In the genomic region with DNA sequence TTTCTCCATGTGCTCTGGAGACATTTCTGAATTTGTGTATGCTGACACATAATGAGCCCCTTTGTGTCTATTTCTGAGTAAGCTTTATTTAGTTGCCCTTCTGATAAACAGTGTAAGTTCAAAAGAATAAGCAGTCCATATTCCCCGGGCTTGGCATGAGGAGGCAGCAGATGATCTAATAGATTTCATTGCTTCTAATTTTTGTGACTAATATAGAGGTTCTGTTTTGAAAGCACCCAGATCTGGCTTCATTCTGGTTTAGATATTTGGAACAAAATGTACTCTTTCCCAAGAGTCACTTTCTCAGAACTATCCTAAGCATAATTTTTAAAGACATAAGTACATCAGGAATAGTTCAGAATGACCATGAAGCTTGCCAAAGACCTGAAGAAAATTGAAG, we compare ENCODE assay signal across 10 cellular contexts.
DNase-seq lines count a peak whose midpoint lies in the region; ATAC-seq and TF ChIP-seq lines count a peak whose summit lies in the region.
"Had no signal": no experiment of that assay in that cellular context is flagged by ENCODE, and none has a peak within 500 bp of the region (broad histone marks: within the 10 kb centered on the region; RNA-seq: fewer than 3 reads in every experiment).

No MANE protein-coding gene starts in this region.

- H3K27ac ChIP-seq in cingulate gyrus (ENCODE audit: low read depth, low read length): peak overlapping the region; percentile 11
- peak overlapping the region in 3 of 4 donors; percentile 48 to 61 (median 54) for H3K27ac ChIP-seq in transverse colon

- ATAC-seq in mucosa of descending colon (peak; percentile 18), GM18870 (IDR thresholded peaks at IDR 0.05; ENCODE audit: unreplicated experiment) (no peak)

- no peaks in the 10 kb centered on the region for H3K27me3 Mint-ChIP-seq in progenitor cell of endocrine pancreas

- no peaks in the 10 kb centered on the region for H3K36me3 ChIP-seq in MG63
- no peaks in the 10 kb centered on the region for H3K36me3 ChIP-seq in mucosa of descending colon (ENCODE audit: low read depth)
- H3K36me3 ChIP-seq in transverse colon: no peaks in the 10 kb centered on the region

- no peak overlapping the region for H3K4me3 ChIP-seq in MG63
- H3K4me3 ChIP-seq in mucosa of descending colon: no peak overlapping the region
- no peak overlapping the region for H3K4me3 ChIP-seq in transverse colon

- H3K4me1 ChIP-seq in mucosa of descending colon (ENCODE audit: low read depth) (no peaks in the 10 kb centered on the region), transverse colon (peaks cover 0 to 7% (median 5%) of the 10 kb centered on the region in 4 donors)

- DNase-seq in MG63 (peak; percentile 5), mucosa of descending colon (no peak), transverse colon (no peak), progenitor cell of endocrine pancreas (ENCODE audit: low spot score, unreplicated experiment) (no peak)
- no peak for DNase-seq in activated effector memory CD4-positive, alpha-beta T cell treated with Interleukin-2 at 50 U/mL for 16 hours
- DNase-seq: NCI-H1105; NCI-H510A treated with DMSO at 0.1 percent for 48 hours; stimulated activated naive B cell treated with anti-CD40 and anti-IgM and Interleukin-4, amounts not matched to agents 10 μg/mL and 1 μg/mL and 100 μg/mL, for 72 hours had no signal

- H3K27me3 ChIP-seq in MG63: no peaks in the 10 kb centered on the region
- no peaks in the 10 kb centered on the region for H3K27me3 ChIP-seq in transverse colon

- intact Hi-C loops in mucosa of descending colon (cut with DNase I, micrococcal nuclease): no loop called here
- intact Hi-C loops in transverse colon (cut with DNase I; ENCODE audit: low total_unique reads): no loop called here

- TF ChIP-seq CTCF in mucosa of descending colon (IDR thresholded peaks at IDR 0.05) (no peak), transverse colon (IDR thresholded peaks at IDR 0.05) (no peak), progenitor cell of endocrine pancreas (IDR thresholded peaks at IDR 0.05; ENCODE audit: unreplicated experiment) (no peak)

- H3K36me3 Mint-ChIP-seq in progenitor cell of endocrine pancreas (ENCODE audit: insufficient read depth): no peaks in the 10 kb centered on the region
- H3K36me3 Mint-ChIP-seq: stimulated activated naive B cell treated with anti-CD40 and anti-IgM and Interleukin-4, amounts not matched to agents 10 μg/mL and 1 μg/mL and 100 μg/mL, for 72 hours had no signal

- H3K9me3 Mint-ChIP-seq in progenitor cell of endocrine pancreas (ENCODE audit: low read depth): no peaks in the 10 kb centered on the region

- no peak for TF ChIP-seq POLR2A in transverse colon (IDR thresholded peaks at IDR 0.05)

- H3K9me3 ChIP-seq in MG63: no peaks in the 10 kb centered on the region
- no peaks in the 10 kb centered on the region for H3K9me3 ChIP-seq in mucosa of descending colon
- H3K9me3 ChIP-seq in transverse colon: no peaks in the 10 kb centered on the region

- no peak overlapping the region for H3K4me3 Mint-ChIP-seq in progenitor cell of endocrine pancreas (ENCODE audit: low read depth)
- H3K4me3 Mint-ChIP-seq: stimulated activated naive B cell treated with anti-CD40 and anti-IgM and Interleukin-4, amounts not matched to agents 10 μg/mL and 1 μg/mL and 100 μg/mL, for 72 hours had no signal

- no peak overlapping the region for H3K27ac Mint-ChIP-seq in progenitor cell of endocrine pancreas
- H3K27ac Mint-ChIP-seq: stimulated activated naive B cell treated with anti-CD40 and anti-IgM and Interleukin-4, amounts not matched to agents 10 μg/mL and 1 μg/mL and 100 μg/mL, for 72 hours had no signal

- WGBS in transverse colon (ENCODE audit: low coverage in 1 of 2), 2 donors: 0 to 19% methylated on average over 1 of the region's 1 CpG

- H3K4me1 Mint-ChIP-seq in progenitor cell of endocrine pancreas (ENCODE audit: low read depth): peaks cover 6% of the 10 kb centered on the region

- TF ChIP-seq EP300 in transverse colon (IDR thresholded peaks at IDR 0.05; ENCODE audit: low read depth): no peak

- in situ Hi-C loops in transverse colon (cut with MboI; ENCODE audit: low pct_ligation_motif_present in 1 of 4, low pct_unique_long_range_greater_than_20kb in 1 of 4, low sequenced_read_pairs in 3 of 4): no loop called here
